9 cellular contexts compared by ENCODE assay signal in the genomic region with DNA sequence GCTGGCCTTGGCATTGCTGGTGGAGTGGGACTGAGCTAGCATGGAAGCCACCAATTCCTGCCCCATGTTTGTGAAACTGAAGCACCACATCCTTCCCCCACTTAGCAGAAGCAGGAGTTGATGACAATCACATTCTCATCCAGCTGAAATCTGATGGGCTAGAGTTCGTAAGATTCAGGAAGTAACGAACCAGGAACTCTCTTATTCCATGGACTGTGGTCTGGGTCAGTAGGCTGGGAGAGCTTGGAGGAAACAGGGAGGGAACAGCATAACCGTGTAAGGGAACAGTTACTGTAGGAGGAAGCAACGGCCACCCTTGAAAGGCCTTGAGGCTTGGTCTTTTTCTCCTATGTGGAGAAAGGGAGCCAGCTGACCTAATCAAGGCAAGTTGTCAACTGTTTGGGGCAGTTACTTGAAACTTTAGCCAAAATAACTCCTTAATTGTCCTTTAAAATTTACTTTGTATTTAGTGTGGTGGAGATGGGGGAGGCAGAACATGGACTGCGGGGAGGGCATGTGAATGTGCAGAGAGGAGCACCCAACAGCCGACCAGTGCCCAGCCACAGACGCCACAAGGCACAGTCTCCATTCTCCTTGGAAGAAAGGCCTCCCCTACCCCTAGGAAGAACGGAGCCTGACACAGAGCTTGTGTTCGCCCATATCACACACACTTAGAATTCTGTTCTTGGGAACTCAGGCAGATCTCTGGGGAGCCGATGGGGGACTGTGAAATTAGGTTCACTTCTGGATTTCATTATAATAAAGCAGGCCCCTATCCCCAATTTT. TPM values are rescaled to one million over a fixed set of nuclear protein-coding genes. Genes with fewer than 3 reads are reported as not detected.
DNase-seq lines count a peak whose midpoint lies in the region; ATAC-seq and TF ChIP-seq lines count a peak whose summit lies in the region.
"Had no signal": no experiment of that assay in that cellular context is flagged by ENCODE, and none has a peak within 500 bp of the region (broad histone marks: within the 10 kb centered on the region; RNA-seq: fewer than 3 reads in every experiment).

No MANE protein-coding gene starts in this region.

- H3K4me3 Mint-ChIP-seq in MCF 10A (ENCODE audit: unreplicated experiment) (peak overlapping the region; percentile 92), nephron progenitor cell (peak overlapping the region; percentile 87)

- H3K27ac Mint-ChIP-seq in MCF 10A (ENCODE audit: low read depth, unreplicated experiment) (peak overlapping the region; percentile 93), nephron progenitor cell (no peak overlapping the region)

- no peak for TF ChIP-seq CTCF in C4-2B (conservative IDR thresholded peaks at IDR 0.05)
- no peak for TF ChIP-seq CTCF in MCF 10A (IDR thresholded peaks at IDR 0.05; ENCODE audit: unreplicated experiment)
- no peak for TF ChIP-seq CTCF in nephron progenitor cell (IDR thresholded peaks at IDR 0.05)

- CTCF ChIA-PET in MCF 10A (lab: Yijun Ruan, JAX) = interaction anchor here (0.5 to 1.3 kb wide), 7 partner anchors 9 to 392 kb away, joined by 3 to 4 read pairs (median 3); no protein-coding TSS in a partner anchor

- POLR2A ChIA-PET in MCF 10A (lab: Yijun Ruan, JAX) = interaction anchor here (0.5 to 5.0 kb wide), 28 partner anchors 8 to 656 kb away, joined by 3 to 47 read pairs (median 5); partner anchors contain the start of genes CDC42BPA, ITPKB and PSEN2

- H3K4me1 Mint-ChIP-seq in MCF 10A (ENCODE audit: insufficient read depth, unreplicated experiment) (peaks cover 25% of the 10 kb centered on the region), nephron progenitor cell (peaks cover 40% of the 10 kb centered on the region)

- H3K36me3 Mint-ChIP-seq in MCF 10A (ENCODE audit: insufficient read depth, unreplicated experiment) (no peaks in the 10 kb centered on the region), nephron progenitor cell (ENCODE audit: low read depth) (peaks cover 32% of the 10 kb centered on the region)

- peak overlapping the region; percentile 98 for H3K27ac ChIP-seq in C4-2B
- H3K27ac ChIP-seq in KOPT-K1 (ENCODE audit: low read depth, low read length, poor library complexity, severe bottlenecking) = peak overlapping the region; percentile 92

- no peak for ATAC-seq in GM21723 (IDR thresholded peaks at IDR 0.05; ENCODE audit: unreplicated experiment)
- ATAC-seq: esophagus mucosa had no signal

- no peaks in the 10 kb centered on the region for H3K27me3 Mint-ChIP-seq in MCF 10A (ENCODE audit: insufficient read depth, unreplicated experiment)
- peaks cover 22% of the 10 kb centered on the region for H3K27me3 Mint-ChIP-seq in nephron progenitor cell (ENCODE audit: low read depth, poor library complexity)

- H3K9me3 ChIP-seq in KOPT-K1 (ENCODE audit: insufficient read depth, low read length, poor library complexity, severe bottlenecking) = peaks cover 27% of the 10 kb centered on the region

- DNase-seq in MCF 10A (ENCODE audit: unreplicated experiment) (no peak), nephron progenitor cell (no peak), AG20443 (ENCODE audit: low spot score) (no peak)
- no peak for DNase-seq in stimulated activated CD4-positive, alpha-beta T cell treated with anti-CD3 and anti-CD28 coated beads, Interleukin-4, amount 100 ng/mL, for 1 hour
- DNase-seq in stimulated activated naive CD4-positive, alpha-beta T cell treated with Interleukin-2 at 50 U/mL for 16 hours (lab: John Stamatoyannopoulos, UW) = no peak

- no peaks in the 10 kb centered on the region for H3K36me3 ChIP-seq in KOPT-K1 (ENCODE audit: insufficient read depth, low read length)

- H3K9me3 Mint-ChIP-seq in MCF 10A (ENCODE audit: unreplicated experiment) (peaks cover 5% of the 10 kb centered on the region), nephron progenitor cell (peaks cover 38% of the 10 kb centered on the region)

- intact Hi-C loops in MCF 10A (cut with micrococcal nuclease) = loop anchor here (5.0 kb wide), 1 partner anchor 66 kb away; the partner anchor contains the start of gene PSEN2

- no TSS peak for BruUV-seq in MCF 10A (replicated peaks; lab: Mats Ljungman, UMichigan)

RNA-seq across cellular contexts. Expression of gene COQ8A, which starts 2.0 kb away (rescaled TPM):
- 22.1 and 26.4 TPM in 2 replicates for total RNA-seq in MCF 10A (2022)
